8 cellular contexts compared by ENCODE assay signal in the genomic region with DNA sequence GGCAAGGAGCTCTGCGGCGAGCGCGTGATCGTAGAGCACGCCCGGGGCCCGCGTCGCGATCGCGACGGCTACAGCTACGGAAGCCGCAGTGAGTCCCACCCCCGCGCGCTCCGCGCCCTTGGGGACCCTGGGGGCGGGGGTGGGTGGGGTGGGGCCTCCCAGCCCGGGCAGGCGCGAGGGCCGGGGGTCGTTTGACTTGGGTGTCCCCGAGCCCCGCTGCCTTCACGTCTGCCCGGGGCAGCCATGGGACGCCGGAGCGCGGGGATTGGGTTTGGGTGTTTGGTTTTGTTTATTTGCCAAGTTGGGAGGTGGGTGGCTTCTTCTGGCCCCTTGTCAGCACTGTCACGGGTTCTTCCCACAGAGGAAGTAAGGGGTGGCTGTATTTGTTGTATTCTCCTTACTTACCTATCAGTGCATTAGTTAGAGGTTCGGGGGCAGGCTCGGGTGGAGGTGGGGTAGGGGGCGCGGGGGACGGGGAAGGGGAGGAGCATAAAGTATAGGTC. TPM values are rescaled to one million over a fixed set of nuclear protein-coding genes. Genes with fewer than 3 reads are reported as not detected.
DNase-seq lines count a peak whose midpoint lies in the region; ATAC-seq, FAIRE-seq and TF ChIP-seq lines count a peak whose summit lies in the region.

No MANE protein-coding gene starts in this region.

- intact Hi-C loops in kidney (cut with DNase I), result no loop called here

- H3K27me3 ChIP-seq in DND-41 (ENCODE audit: insufficient read depth, low read length, poor library complexity), result no peaks in the 10 kb centered on the region

- H3K4me2 ChIP-seq in DND-41 (ENCODE audit: insufficient read depth, low read length), result peak overlapping the region; percentile 86

- H3K36me3 Mint-ChIP-seq in activated naive CD4-positive, alpha-beta T cell treated with anti-CD3 and anti-CD28 coated beads, Interleukin-2, amount 50 U/mL, for 72 hours, result peaks cover 38 to 43% of the 10 kb centered on the region in 2 donors

- H3K9me3 Mint-ChIP-seq in activated naive CD4-positive, alpha-beta T cell treated with anti-CD3 and anti-CD28 coated beads, Interleukin-2, amount 50 U/mL, for 72 hours, result no peaks in the 10 kb centered on the region

- peak overlapping the region; percentile 90 for H2AFZ ChIP-seq in DND-41 (ENCODE audit: low read depth, low read length)

- H3K27ac ChIP-seq in DND-41 (ENCODE audit: low read length) (peak overlapping the region; percentile 100), kidney (ENCODE audit: low read depth in 2 of 2, low read length in 2 of 2) (peak overlapping the region; percentile 100), substantia nigra (ENCODE audit: low read depth, low read length, poor library complexity, severe bottlenecking) (peak overlapping the region; percentile 99)

- FAIRE-seq in kidney (lab: Jason Lieb, UNC), result no peak

- H3K4me3 ChIP-seq in DND-41 (ENCODE audit: low read depth in 1 of 2, low read length in 2 of 2) (peak overlapping the region; percentile 70 to 84), kidney (ENCODE audit: low read length in 2 of 2) (peak overlapping the region; percentile 85 to 92)

- peaks cover 56% of the 10 kb centered on the region for H3K79me2 ChIP-seq in DND-41 (ENCODE audit: insufficient read depth, low read length)

- peaks cover 46% of the 10 kb centered on the region for H4K20me1 ChIP-seq in DND-41 (ENCODE audit: insufficient read depth, low read length)

- H3K4me1 ChIP-seq in DND-41 (ENCODE audit: insufficient read depth, low read length), result peaks cover 42% of the 10 kb centered on the region
- H3K4me1 ChIP-seq in kidney (ENCODE audit: control insufficient read depth in 1 of 2, insufficient read depth in 1 of 2, low read depth in 1 of 2, low read length in 2 of 2), result peaks cover 8 to 11% of the 10 kb centered on the region in 2 donors

- no peaks in the 10 kb centered on the region for H3K9me3 ChIP-seq in DND-41 (ENCODE audit: insufficient read depth, low read length, severe bottlenecking)
- H3K9me3 ChIP-seq in kidney (ENCODE audit: control insufficient read depth in 1 of 2, low read length in 2 of 2), result no peaks in the 10 kb centered on the region

- DNase-seq in DND-41, result no peak
- DNase-seq in activated naive CD4-positive, alpha-beta T cell treated with anti-CD3 and anti-CD28 coated beads, Interleukin-2, amount 50 U/mL, for 72 hours (ENCODE audit: low spot score in 2 of 2), result peak in 1 of 2 donors; percentile 35
- DNase-seq in kidney, result no peak
- DNase-seq in substantia nigra (lab: John Stamatoyannopoulos, UW), result peak in 4 of 49 donors; percentile 32 to 55 (median 47)
- DNase-seq in SHP77 (lab: John Stamatoyannopoulos, UW), result no peak
- no peak for DNase-seq in middle frontal gyrus (ENCODE audit: extremely low spot score, low spot score)

- peak overlapping the region; percentile 100 for H3K9ac ChIP-seq in DND-41 (ENCODE audit: low read depth, low read length)
- H3K9ac ChIP-seq in kidney (ENCODE audit: low read length in 2 of 2), result peak overlapping the region in 1 of 2 donors; percentile 99

- ATAC-seq in DND-41 (ENCODE audit: insufficient read depth, low read depth) (peak; percentile 39), HG02623 (IDR thresholded peaks at IDR 0.05; ENCODE audit: unreplicated experiment) (peak; percentile 26), GM21717 (IDR thresholded peaks at IDR 0.05; ENCODE audit: unreplicated experiment) (no peak)
- ATAC-seq in activated naive CD4-positive, alpha-beta T cell treated with anti-CD3 and anti-CD28 coated beads, Interleukin-2, amount 50 U/mL, for 72 hours, result peak; percentile 1 to 2

- peak overlapping the region; percentile 85 to 99 for H3K27ac Mint-ChIP-seq in activated naive CD4-positive, alpha-beta T cell treated with anti-CD3 and anti-CD28 coated beads, Interleukin-2, amount 50 U/mL, for 72 hours

- TF ChIP-seq CTCF in DND-41 (IDR thresholded peaks at IDR 0.05; ENCODE audit: borderline replicate concordance, extremely low read depth, low read length, poor library complexity, severe bottlenecking) (no peak), kidney (IDR thresholded peaks at IDR 0.05; ENCODE audit: borderline replicate concordance, extremely low read depth, insufficient read depth) (no peak)

- H3K36me3 ChIP-seq in DND-41 (ENCODE audit: insufficient read depth, low read length) (peaks cover 49% of the 10 kb centered on the region), kidney (ENCODE audit: control insufficient read depth in 1 of 2, insufficient read depth in 2 of 2, low read length in 2 of 2) (peaks cover 30 to 42% of the 10 kb centered on the region in 2 donors)

RNA-seq across cellular contexts. Expression of a gene that starts 0.8 kb away (rescaled TPM):
- total RNA-seq in activated naive CD4-positive, alpha-beta T cell treated with anti-CD3 and anti-CD28 coated beads, Interleukin-2, amount 50 U/mL, for 72 hours, result 100 to 1,000 TPM; 105 to 159 TPM
- 131 TPM for total RNA-seq in kidney
- polyA plus RNA-seq in kidney (ENCODE audit: insufficient read depth, low read depth, low replicate concordance), result 84.9 TPM

RNA-seq across cellular contexts. Expression of a gene that starts 49.0 kb away (rescaled TPM):
- 10 to 100 TPM in 1 of 2 donors, 1 to 10 TPM in 1; 9.1 to 15.3 TPM for total RNA-seq in activated naive CD4-positive, alpha-beta T cell treated with anti-CD3 and anti-CD28 coated beads, Interleukin-2, amount 50 U/mL, for 72 hours
- total RNA-seq in kidney, result 16.2 TPM
- polyA plus RNA-seq in kidney (ENCODE audit: insufficient read depth, low read depth, low replicate concordance), result 4.8 TPM
